In genomic region chr4:3371581-3372001, GRCh38 we compare ENCODE assay signal across 12 cellular contexts.
DNase-seq lines count a peak whose midpoint lies in the region; ATAC-seq and TF ChIP-seq lines count a peak whose summit lies in the region.
"Had no signal": no experiment of that assay in that cellular context is flagged by ENCODE, and none has a peak within 500 bp of the region (broad histone marks: within the 10 kb centered on the region; RNA-seq: fewer than 3 reads in every experiment).

No MANE protein-coding gene starts in this region.

- H3K4me3 ChIP-seq in cardiac fibroblast (replicated peaks in 1 of 2; ENCODE audit: low read depth in 2 of 2, low read length in 2 of 2) (peak overlapping the region in 1 of 2 donors; percentile 54), lower lobe of right lung (peak overlapping the region; percentile 27)
- H3K4me3 ChIP-seq: A549 had no signal

- intact Hi-C loops in lower lobe of right lung (cut with DNase I): no loop called here

- H3K36me3 Mint-ChIP-seq in activated CD8-positive, alpha-beta memory T cell treated with anti-CD3 and anti-CD28 coated beads, Interleukin-2, amount 10 ng/mL, durations not matched to agents 7 days and 5 days: no peaks in the 10 kb centered on the region

- H3K4me1 Mint-ChIP-seq in activated CD8-positive, alpha-beta memory T cell treated with anti-CD3 and anti-CD28 coated beads, Interleukin-2, amount 10 ng/mL, durations not matched to agents 7 days and 5 days: peaks cover 11% of the 10 kb centered on the region

- H3K4me3 Mint-ChIP-seq in activated CD8-positive, alpha-beta memory T cell treated with anti-CD3 and anti-CD28 coated beads, Interleukin-2, amount 10 ng/mL, durations not matched to agents 7 days and 5 days: no peak overlapping the region
- H3K4me3 Mint-ChIP-seq: central memory CD8-positive, alpha-beta T cell had no signal

- H3K36me3 ChIP-seq in lower lobe of right lung: no peaks in the 10 kb centered on the region

- CTCF ChIA-PET in activated CD8-positive, alpha-beta memory T cell treated with anti-CD3 and anti-CD28 coated beads, Interleukin-2, amount 10 ng/mL, durations not matched to agents 7 days and 5 days (lab: Charles Lee): no interaction called here

- no peaks in the 10 kb centered on the region for H3K27me3 ChIP-seq in lower lobe of right lung (ENCODE audit: low read depth)

- H3K27me3 Mint-ChIP-seq in activated CD8-positive, alpha-beta memory T cell treated with anti-CD3 and anti-CD28 coated beads, Interleukin-2, amount 10 ng/mL, durations not matched to agents 7 days and 5 days: peaks cover 32% of the 10 kb centered on the region

- H3K27ac ChIP-seq in lower lobe of right lung: peak overlapping the region; percentile 65
- H3K27ac ChIP-seq in substantia nigra (ENCODE audit: low read depth, low read length, poor library complexity, severe bottlenecking): peak overlapping the region; percentile 45
- H3K27ac ChIP-seq: A549 had no signal

- DNase-seq in activated CD8-positive, alpha-beta memory T cell treated with anti-CD3 and anti-CD28 coated beads for 24 hours: peak; percentile 46
- no peak for DNase-seq in activated CD8-positive, alpha-beta memory T cell treated with anti-CD3 and anti-CD28 coated beads, Interleukin-2, amount 10 ng/mL, durations not matched to agents 7 days and 5 days
- DNase-seq in cardiac fibroblast (ENCODE audit: low read depth in 2 of 2) (peak; percentile 10 to 14), lower lobe of right lung (peak; percentile 36), substantia nigra (lab: John Stamatoyannopoulos, UW) (peak in 1 of 49 donors; percentile 34)
- DNase-seq: activated CD4-positive, alpha-beta T cell treated with anti-CD3 and anti-CD28 coated beads, Interleukin-2, amount 50 U/mL, for 1 hour; stimulated activated CD4-positive, alpha-beta T cell treated with anti-CD3 and anti-CD28 coated beads, Interleukin-12 subunit alpha, Interleukin-12 subunit beta, amount 100 ng/mL, for 4 hours had no signal

- no peaks in the 10 kb centered on the region for H3K9me3 Mint-ChIP-seq in activated CD8-positive, alpha-beta memory T cell treated with anti-CD3 and anti-CD28 coated beads, Interleukin-2, amount 10 ng/mL, durations not matched to agents 7 days and 5 days (ENCODE audit: low read depth)
- H3K9me3 Mint-ChIP-seq: central memory CD8-positive, alpha-beta T cell had no signal

- H3K27ac Mint-ChIP-seq in activated CD8-positive, alpha-beta memory T cell treated with anti-CD3 and anti-CD28 coated beads, Interleukin-2, amount 10 ng/mL, durations not matched to agents 7 days and 5 days: no peak overlapping the region

- peaks cover 48% of the 10 kb centered on the region for H3K4me1 ChIP-seq in lower lobe of right lung
- H3K4me1 ChIP-seq: A549 had no signal

- H3K9me3 ChIP-seq in lower lobe of right lung: no peaks in the 10 kb centered on the region
- H3K9me3 ChIP-seq: A549 had no signal

- no peak for ATAC-seq in activated CD8-positive, alpha-beta memory T cell treated with anti-CD3 and anti-CD28 coated beads, Interleukin-2, amount 10 ng/mL, durations not matched to agents 7 days and 5 days
- ATAC-seq in lower lobe of right lung (no peak), GM21367 (IDR thresholded peaks at IDR 0.05; ENCODE audit: unreplicated experiment) (no peak), GM18868 (IDR thresholded peaks at IDR 0.05; ENCODE audit: unreplicated experiment) (no peak), HG03280 (IDR thresholded peaks at IDR 0.05; ENCODE audit: unreplicated experiment) (no peak)
- ATAC-seq: A549 had no signal

- TF ChIP-seq CTCF in cardiac fibroblast (IDR thresholded peaks at IDR 0.05; ENCODE audit: low read depth, low read length): no peak
- no peak for TF ChIP-seq CTCF in lower lobe of right lung (IDR thresholded peaks at IDR 0.05)
